In the genomic region with DNA sequence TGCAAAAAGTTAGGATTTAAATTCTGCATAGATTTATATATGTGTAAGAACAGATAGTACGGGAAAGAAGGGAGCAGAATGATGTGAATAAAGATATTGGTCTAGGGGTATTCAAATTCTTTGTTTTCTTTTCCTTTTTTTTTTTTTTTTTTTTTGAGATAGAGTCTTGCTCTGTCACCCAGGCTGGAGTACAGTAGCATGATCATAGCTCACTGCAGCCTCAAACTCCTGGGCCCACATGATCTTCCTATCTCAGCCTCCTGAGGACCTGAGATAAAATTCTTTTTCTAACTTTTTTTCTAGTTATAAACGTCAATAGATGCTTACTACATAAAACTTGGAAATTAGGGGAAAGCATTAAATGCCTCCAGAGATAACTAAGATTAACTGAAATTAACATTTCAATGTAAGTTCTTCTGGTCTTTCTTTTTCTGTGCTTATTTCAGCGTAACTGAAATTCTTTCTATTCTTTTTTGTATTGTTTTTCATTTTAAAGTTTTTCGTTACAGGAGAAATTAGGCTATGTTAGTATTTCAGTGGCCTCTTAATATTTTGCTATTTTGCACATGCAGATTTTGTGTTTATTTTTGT, we compare ENCODE assay signal across 34 cellular contexts.
"Had no signal": no experiment of that assay in that cellular context is flagged by ENCODE, and none has a peak within 500 bp of the region (broad histone marks: within the 10 kb centered on the region; RNA-seq: fewer than 3 reads in every experiment).

No MANE protein-coding gene starts in this region.

- H3K4me3 Mint-ChIP-seq: activated B cell treated with CpG ODN at 0.5 μM for 24 hours; activated CD8-positive, alpha-beta T cell treated with anti-CD3 and anti-CD28 coated beads for 36 hours; activated naive CD8-positive, alpha-beta T cell; activated T-cell treated with anti-CD3 and anti-CD28 coated beads, Interleukin-2, amount 50 U/mL, for 4 hours; activated T-helper 17 cell treated with anti-CD3 and anti-CD28 coated beads, Interleukin-2, amount 50 U/mL, for 72 hours; effector memory CD8-positive, alpha-beta T cell had no signal

- H3K27ac ChIP-seq: brain microvascular endothelial cell, epithelial cell of prostate, VCaP had no signal

- H3K9me3 Mint-ChIP-seq: activated B cell treated with CpG ODN at 0.5 μM for 24 hours; activated CD8-positive, alpha-beta T cell treated with anti-CD3 and anti-CD28 coated beads for 36 hours; activated T-cell treated with anti-CD3 and anti-CD28 coated beads, Interleukin-2, amount 50 U/mL, for 4 hours; activated T-helper 17 cell treated with anti-CD3 and anti-CD28 coated beads, Interleukin-2, amount 50 U/mL, for 72 hours; effector memory CD8-positive, alpha-beta T cell had no signal

- FAIRE-seq: astrocyte, bronchial epithelial cell, colon, endometrium, endothelial cell of umbilical vein, frontal cortex, TTC549 had no signal

- DNase-seq: activated B cell treated with CpG ODN at 0.5 μM for 24 hours; activated CD4-positive, alpha-beta T cell treated with anti-CD3 and anti-CD28 coated beads for 48 hours; activated CD4-positive, alpha-beta T cell treated with anti-CD3 and anti-CD28 coated beads, Interleukin-2, amount 50 U/mL, for 1 hour; activated CD4-positive, alpha-beta T cell treated with anti-CD3 and anti-CD28 coated beads, Interleukin-2, amount 50 U/mL, for 48 hours; activated CD8-positive, alpha-beta memory T cell treated with anti-CD3 and anti-CD28 coated beads for 24 hours; activated CD8-positive, alpha-beta T cell treated with anti-CD3 and anti-CD28 coated beads for 36 hours; activated effector memory CD4-positive, alpha-beta T cell treated with Interleukin-2 at 50 U/mL for 16 hours; activated gamma-delta T cell treated with Interleukin-2 at 50 U/mL for 16 hours; activated naive CD4-positive, alpha-beta T cell treated with anti-CD3 and anti-CD28 coated beads, Interleukin-2, amount 50 U/mL, for 16 hours; activated naive CD4-positive, alpha-beta T cell treated with Interleukin-2 at 50 U/mL for 16 hours; activated T-cell treated with anti-CD3 and anti-CD28 coated beads, Interleukin-2, amount 50 U/mL, for 4 hours; amniotic stem cell; anterior cingulate cortex; brain microvascular endothelial cell; cortex of kidney; dermis blood vessel endothelial cell; effector CD4-positive, alpha-beta T cell; effector memory CD8-positive, alpha-beta T cell; foreskin fibroblast; head of caudate nucleus; T-helper 2 cell had no signal

- ATAC-seq: activated CD4-positive, CD25-positive, alpha-beta regulatory T cell treated with anti-CD3 and anti-CD28 coated beads, Interleukin-2, amount 50 U/mL, for 24 hours; activated CD8-positive, alpha-beta T cell treated with anti-CD3 and anti-CD28 coated beads for 36 hours; activated T-cell treated with anti-CD3 and anti-CD28 coated beads, Interleukin-2, amount 50 U/mL, for 4 hours; activated T-helper 17 cell treated with anti-CD3 and anti-CD28 coated beads, Interleukin-2, amount 50 U/mL, for 72 hours; effector memory CD8-positive, alpha-beta T cell; esophagus mucosa had no signal

- H3K27ac Mint-ChIP-seq: activated B cell treated with CpG ODN at 0.5 μM for 24 hours; activated CD8-positive, alpha-beta T cell treated with anti-CD3 and anti-CD28 coated beads for 36 hours; activated naive CD8-positive, alpha-beta T cell; activated T-helper 17 cell treated with anti-CD3 and anti-CD28 coated beads, Interleukin-2, amount 50 U/mL, for 72 hours had no signal

- H3K27me3 ChIP-seq: brain microvascular endothelial cell had no signal

- H3K27me3 Mint-ChIP-seq: activated B cell treated with CpG ODN at 0.5 μM for 24 hours; activated CD8-positive, alpha-beta T cell treated with anti-CD3 and anti-CD28 coated beads for 36 hours; activated naive CD8-positive, alpha-beta T cell; activated T-helper 17 cell treated with anti-CD3 and anti-CD28 coated beads, Interleukin-2, amount 50 U/mL, for 72 hours; effector memory CD8-positive, alpha-beta T cell had no signal
